In the genomic region with DNA sequence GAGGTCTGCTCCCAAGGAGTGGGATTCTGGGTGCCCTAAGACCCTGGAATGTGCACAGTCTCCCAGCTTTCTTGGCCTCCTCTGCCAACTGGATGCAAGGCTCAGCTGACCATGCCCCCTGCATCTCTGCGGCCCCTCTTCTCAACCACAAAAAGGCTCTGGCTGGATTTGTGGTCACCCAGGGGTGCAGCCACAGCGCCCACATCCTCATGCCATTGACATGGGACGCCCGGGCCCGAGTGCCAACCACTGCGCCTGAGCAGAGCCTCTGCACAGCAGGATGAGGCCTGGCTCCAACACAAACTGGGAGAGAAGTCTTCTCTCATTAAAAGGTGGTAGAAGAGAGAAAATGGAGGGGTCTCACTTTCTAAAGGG, we compare ENCODE assay signal across 9 cellular contexts.
A peak's percentile ranks its signal among the peaks of the same experiment; 100 is the strongest.
DNase-seq lines count a peak whose midpoint lies in the region; ATAC-seq and TF ChIP-seq lines count a peak whose summit lies in the region.
"Had no signal": no experiment of that assay in that cellular context is flagged by ENCODE, and none has a peak within 500 bp of the region (broad histone marks: within the 10 kb centered on the region; RNA-seq: fewer than 3 reads in every experiment).

No MANE protein-coding gene starts in this region.

- ATAC-seq in Right ventricle myocardium inferior, result peak; percentile 3
- ATAC-seq in activated T-helper 17 cell treated with anti-CD3 and anti-CD28 coated beads, Interleukin-2, amount 50 U/mL, for 72 hours (replicated peaks), result peak; percentile 41
- ATAC-seq in memory B cell (ENCODE audit: low read depth), result peak; percentile 23

- no peak overlapping the region for H3K4me3 ChIP-seq in uterus

- peak overlapping the region; percentile 43 for H3K4me3 Mint-ChIP-seq in activated T-helper 17 cell treated with anti-CD3 and anti-CD28 coated beads, Interleukin-2, amount 50 U/mL, for 72 hours
- no peak overlapping the region for H3K4me3 Mint-ChIP-seq in memory B cell
- no peak overlapping the region for H3K4me3 Mint-ChIP-seq in activated T-helper 1 cell treated with anti-CD3 and anti-CD28 coated beads, Interleukin-12 subunit alpha, Interleukin-12 subunit beta, Interleukin-2, Interleukin-4 antibody, amounts not matched to agents 30 ng/mL and 10 ng/mL and 1 ng/mL, durations not matched to agents 14 hours and 24 hours and 36 hours

- H3K36me3 Mint-ChIP-seq in activated T-helper 17 cell treated with anti-CD3 and anti-CD28 coated beads, Interleukin-2, amount 50 U/mL, for 72 hours (ENCODE audit: low read depth), result peaks cover 44% of the 10 kb centered on the region
- H3K36me3 Mint-ChIP-seq in memory B cell, result peaks cover 23% of the 10 kb centered on the region
- peaks cover 20% of the 10 kb centered on the region for H3K36me3 Mint-ChIP-seq in activated T-helper 1 cell treated with anti-CD3 and anti-CD28 coated beads, Interleukin-12 subunit alpha, Interleukin-12 subunit beta, Interleukin-2, Interleukin-4 antibody, amounts not matched to agents 30 ng/mL and 10 ng/mL and 1 ng/mL, durations not matched to agents 14 hours and 24 hours and 36 hours (ENCODE audit: low read depth)

- no peaks in the 10 kb centered on the region for H3K9me3 ChIP-seq in uterus

- no peak for TF ChIP-seq POLR2A in uterus (IDR thresholded peaks at IDR 0.05)

- no peaks in the 10 kb centered on the region for H3K27me3 Mint-ChIP-seq in activated T-helper 17 cell treated with anti-CD3 and anti-CD28 coated beads, Interleukin-2, amount 50 U/mL, for 72 hours
- no peaks in the 10 kb centered on the region for H3K27me3 Mint-ChIP-seq in memory B cell
- H3K27me3 Mint-ChIP-seq in activated T-helper 1 cell treated with anti-CD3 and anti-CD28 coated beads, Interleukin-12 subunit alpha, Interleukin-12 subunit beta, Interleukin-2, Interleukin-4 antibody, amounts not matched to agents 30 ng/mL and 10 ng/mL and 1 ng/mL, durations not matched to agents 14 hours and 24 hours and 36 hours (ENCODE audit: insufficient read depth), result no peaks in the 10 kb centered on the region

- no peaks in the 10 kb centered on the region for H3K27me3 ChIP-seq in uterus

- peak overlapping the region; percentile 59 to 64 for H3K27ac ChIP-seq in uterus

- no peaks in the 10 kb centered on the region for H3K36me3 ChIP-seq in uterus

- H3K4me1 ChIP-seq in uterus, result peaks cover 5 to 15% of the 10 kb centered on the region in 2 donors

- peak overlapping the region; percentile 84 for H3K27ac Mint-ChIP-seq in activated T-helper 17 cell treated with anti-CD3 and anti-CD28 coated beads, Interleukin-2, amount 50 U/mL, for 72 hours
- peak overlapping the region; percentile 67 for H3K27ac Mint-ChIP-seq in memory B cell
- H3K27ac Mint-ChIP-seq in activated T-helper 1 cell treated with anti-CD3 and anti-CD28 coated beads, Interleukin-12 subunit alpha, Interleukin-12 subunit beta, Interleukin-2, Interleukin-4 antibody, amounts not matched to agents 30 ng/mL and 10 ng/mL and 1 ng/mL, durations not matched to agents 14 hours and 24 hours and 36 hours, result no peak overlapping the region

- TF ChIP-seq CTCF in uterus (IDR thresholded peaks at IDR 0.05), result no peak

- DNase-seq in Right ventricle myocardium inferior (ENCODE audit: missing footprints) (no peak), cardiac septum (ENCODE audit: low spot score) (no peak), memory B cell (ENCODE audit: low spot score in 2 of 2) (no peak), uterus (no peak), DMS153 (lab: John Stamatoyannopoulos, UW) (no peak), hypothalamus (lab: John Stamatoyannopoulos, UW) (no peak)
- DNase-seq in activated T-helper 1 cell treated with anti-CD3 and anti-CD28 coated beads, Interleukin-12 subunit alpha, Interleukin-12 subunit beta, Interleukin-2, Interleukin-4 antibody, amounts not matched to agents 30 ng/mL and 10 ng/mL and 1 ng/mL, durations not matched to agents 14 hours and 24 hours and 36 hours (ENCODE audit: low spot score), result no peak
- DNase-seq: NCI-H82 had no signal

- H3K4me1 Mint-ChIP-seq in activated T-helper 17 cell treated with anti-CD3 and anti-CD28 coated beads, Interleukin-2, amount 50 U/mL, for 72 hours, result peaks cover 63% of the 10 kb centered on the region
- H3K4me1 Mint-ChIP-seq in memory B cell, result peaks cover 51% of the 10 kb centered on the region
- H3K4me1 Mint-ChIP-seq in activated T-helper 1 cell treated with anti-CD3 and anti-CD28 coated beads, Interleukin-12 subunit alpha, Interleukin-12 subunit beta, Interleukin-2, Interleukin-4 antibody, amounts not matched to agents 30 ng/mL and 10 ng/mL and 1 ng/mL, durations not matched to agents 14 hours and 24 hours and 36 hours (ENCODE audit: low read depth), result peaks cover 51% of the 10 kb centered on the region

- H3K9me3 Mint-ChIP-seq in activated T-helper 17 cell treated with anti-CD3 and anti-CD28 coated beads, Interleukin-2, amount 50 U/mL, for 72 hours, result no peaks in the 10 kb centered on the region
- H3K9me3 Mint-ChIP-seq in memory B cell, result no peaks in the 10 kb centered on the region
- H3K9me3 Mint-ChIP-seq in activated T-helper 1 cell treated with anti-CD3 and anti-CD28 coated beads, Interleukin-12 subunit alpha, Interleukin-12 subunit beta, Interleukin-2, Interleukin-4 antibody, amounts not matched to agents 30 ng/mL and 10 ng/mL and 1 ng/mL, durations not matched to agents 14 hours and 24 hours and 36 hours, result no peaks in the 10 kb centered on the region

- intact Hi-C loops in Right ventricle myocardium inferior (cut with DNase I), result loop anchor here (5.0 to 10.0 kb wide), 3 partner anchors 54 to 248 kb away; a partner anchor contains a TSS
- intact Hi-C loops in cardiac septum (cut with DNase I), result no loop called here
- intact Hi-C loops in uterus (cut with DNase I; ENCODE audit: low total_unique reads), result no loop called here
- intact Hi-C loops in activated T-helper 1 cell treated with anti-CD3 and anti-CD28 coated beads, Interleukin-12 subunit alpha, Interleukin-12 subunit beta, Interleukin-2, Interleukin-4 antibody, amounts not matched to agents 30 ng/mL and 10 ng/mL and 1 ng/mL, durations not matched to agents 14 hours and 24 hours and 36 hours (cut with micrococcal nuclease), result no loop called here
